8 cellular contexts compared by ENCODE assay signal in genomic region chr14:105300542-105301102, GRCh38. TPM values are rescaled to one million over a fixed set of nuclear protein-coding genes. Genes with fewer than 3 reads are reported as not detected.
DNase-seq lines count a peak whose midpoint lies in the region; ATAC-seq and TF ChIP-seq lines count a peak whose summit lies in the region.

TSS of gene BRF1 (minus strand) at chr14:105301001. CDS start at chr14:105300629, 372 bp downstream.

- no peaks in the 10 kb centered on the region for H3K9me3 ChIP-seq in CD8-positive, alpha-beta T cell (ENCODE audit: low read length)
- H3K9me3 ChIP-seq in OCI-LY3 (ENCODE audit: insufficient read depth, low read length) (no peaks in the 10 kb centered on the region), mucosa of descending colon (no peaks in the 10 kb centered on the region)

- no peaks in the 10 kb centered on the region for H3K36me3 ChIP-seq in CD8-positive, alpha-beta T cell (ENCODE audit: insufficient read depth, low read length)
- no peaks in the 10 kb centered on the region for H3K36me3 ChIP-seq in OCI-LY3 (replicated peaks; ENCODE audit: low read depth, low read length)
- no peaks in the 10 kb centered on the region for H3K36me3 ChIP-seq in mucosa of descending colon (ENCODE audit: low read depth)

- peak within 1 kb of the TSS; percentile 88 for H3K4me3 Mint-ChIP-seq in CD8-positive, alpha-beta T cell

- H3K27ac Mint-ChIP-seq in CD8-positive, alpha-beta T cell: peak within 1 kb of the TSS; percentile 89

- peaks cover 25% of the 10 kb centered on the region for H3K4me1 ChIP-seq in CD8-positive, alpha-beta T cell (ENCODE audit: insufficient read depth, low read length)
- H3K4me1 ChIP-seq in OCI-LY3 (ENCODE audit: low read length): peaks cover 12% of the 10 kb centered on the region
- peaks cover 13% of the 10 kb centered on the region for H3K4me1 ChIP-seq in mucosa of descending colon (ENCODE audit: low read depth)

- H3K9ac ChIP-seq in OCI-LY3 (ENCODE audit: low read length): peak within 1 kb of the TSS; percentile 63

- H3K4me3 ChIP-seq in CD8-positive, alpha-beta T cell (ENCODE audit: low read depth, low read length): peak within 1 kb of the TSS; percentile 97
- H3K4me3 ChIP-seq in OCI-LY3 (ENCODE audit: low read length) (peak within 1 kb of the TSS; percentile 81), epithelial cell of esophagus (ENCODE audit: low read length) (peak within 1 kb of the TSS; percentile 83), mucosa of descending colon (peak within 1 kb of the TSS; percentile 68)

- DNase-seq in CD8-positive, alpha-beta T cell: peak; percentile 94 to 98 (median 97)
- DNase-seq in activated T-cell treated with anti-CD3 and anti-CD28 coated beads for 24 hours (ENCODE audit: low read depth): peak; percentile 96
- peak; percentile 94 for DNase-seq in epithelial cell of esophagus (ENCODE audit: low read depth)
- DNase-seq in mucosa of descending colon: peak; percentile 93 to 97 (median 97)
- peak; percentile 96 for DNase-seq in stimulated activated CD8-positive, alpha-beta memory T cell treated with anti-CD3 and anti-CD28 coated beads, Interleukin-4, amount 100 ng/mL, for 24 hours (ENCODE audit: low read depth)

- H4K20me1 ChIP-seq in OCI-LY3 (ENCODE audit: insufficient read depth, low read length): no peaks in the 10 kb centered on the region

- H3K36me3 Mint-ChIP-seq in CD8-positive, alpha-beta T cell: peaks cover 3% of the 10 kb centered on the region

- no peaks in the 10 kb centered on the region for H3K9me3 Mint-ChIP-seq in CD8-positive, alpha-beta T cell

- no peaks in the 10 kb centered on the region for H3K27me3 Mint-ChIP-seq in CD8-positive, alpha-beta T cell (ENCODE audit: low read depth)

- intact Hi-C loops in CD8-positive, alpha-beta T cell (cut with DNase I, micrococcal nuclease): loop anchor here (1.0 to 10.0 kb wide), 11 partner anchors 14 to 546 kb away; partner anchors contain the start of genes CDCA4 (in 2 of the 2), GPR132 (in 2 of the 2), NUDT14 (in 2 of the 2) and PACS2 (in 2 of the 2)
- intact Hi-C loops in mucosa of descending colon (cut with DNase I, micrococcal nuclease): no loop called here

- POLR2A ChIA-PET in CD8-positive, alpha-beta T cell (lab: Charles Lee): interaction anchor here (0.9 to 2.0 kb wide), 10 partner anchors 11 to 235 kb away, joined by 3 to 38 read pairs (median 5); partner anchors contain the start of genes BTBD6, GPR132 and PACS2

- peak within 1 kb of the TSS; percentile 84; the same call in 1 of the 2 replicates for H2AFZ ChIP-seq in OCI-LY3 (ENCODE audit: low read depth, low read length)

- peak within 1 kb of the TSS; percentile 90 for H3K4me2 ChIP-seq in OCI-LY3 (ENCODE audit: low read length)

- H3K27ac ChIP-seq in CD8-positive, alpha-beta T cell (ENCODE audit: low read depth, low read length): peak within 1 kb of the TSS; percentile 86
- H3K27ac ChIP-seq in OCI-LY3 (ENCODE audit: low read length): peak within 1 kb of the TSS; percentile 79

- H3K4me1 Mint-ChIP-seq in CD8-positive, alpha-beta T cell (ENCODE audit: low read depth): peaks cover 37% of the 10 kb centered on the region

- peaks cover 45% of the 10 kb centered on the region for H3K79me2 ChIP-seq in OCI-LY3 (ENCODE audit: low read length)

- peak; percentile 90 for ATAC-seq in CD8-positive, alpha-beta T cell
- ATAC-seq in GM19455 (IDR thresholded peaks at IDR 0.05; ENCODE audit: unreplicated experiment) (peak; percentile 83), HG03575 (IDR thresholded peaks at IDR 0.05; ENCODE audit: extremely low read depth, insufficient number of reproducible peaks, low FRiP score, unreplicated experiment) (peak; percentile 44), mucosa of descending colon (peak; percentile 91)

- CTCF ChIA-PET in CD8-positive, alpha-beta T cell (lab: Charles Lee): interaction anchor here (1.3 to 1.9 kb wide), 2 partner anchors 13 to 189 kb away, joined by 5 to 8 read pairs; partner anchors contain the start of gene PACS2

- TF ChIP-seq CTCF in CD8-positive, alpha-beta T cell (IDR thresholded peaks at IDR 0.05): no peak
- TF ChIP-seq CTCF in OCI-LY3 (IDR thresholded peaks at IDR 0.05; ENCODE audit: low read depth, low read length): no peak
- TF ChIP-seq CTCF in epithelial cell of esophagus (IDR thresholded peaks at IDR 0.05; ENCODE audit: insufficient read depth, low read depth, low read length, missing control alignments): no peak
- no peak for TF ChIP-seq CTCF in mucosa of descending colon (IDR thresholded peaks at IDR 0.05)

- H3K27me3 ChIP-seq in CD8-positive, alpha-beta T cell (ENCODE audit: insufficient read depth, low read length): no peaks in the 10 kb centered on the region
- H3K27me3 ChIP-seq in OCI-LY3 (ENCODE audit: low read depth, low read length): no peaks in the 10 kb centered on the region

RNA-seq across cellular contexts. Expression of gene BRF1, which starts in this region (rescaled TPM):
- total RNA-seq in CD8-positive, alpha-beta T cell: 10 to 100 TPM; 60.0 to 61.2 TPM
- total RNA-seq in mucosa of descending colon: 10 to 100 TPM; 27.4 to 40.1 (median 34.2) TPM

Comparison
In these comparisons a context has a peak if more than half of its experiments do, and no peak if none do; other contexts are left out.
1. Peak in every context shown above with its lines: DNase-seq, ATAC-seq, H3K4me3 ChIP-seq and H3K27ac ChIP-seq.
2. intact Hi-C loops: an anchor here in CD8-positive, alpha-beta T cell (1.0 to 10.0 kb wide); none called in mucosa of descending colon.